Comparison of ENCODE assay signal across 2 cellular contexts in the genomic region with DNA sequence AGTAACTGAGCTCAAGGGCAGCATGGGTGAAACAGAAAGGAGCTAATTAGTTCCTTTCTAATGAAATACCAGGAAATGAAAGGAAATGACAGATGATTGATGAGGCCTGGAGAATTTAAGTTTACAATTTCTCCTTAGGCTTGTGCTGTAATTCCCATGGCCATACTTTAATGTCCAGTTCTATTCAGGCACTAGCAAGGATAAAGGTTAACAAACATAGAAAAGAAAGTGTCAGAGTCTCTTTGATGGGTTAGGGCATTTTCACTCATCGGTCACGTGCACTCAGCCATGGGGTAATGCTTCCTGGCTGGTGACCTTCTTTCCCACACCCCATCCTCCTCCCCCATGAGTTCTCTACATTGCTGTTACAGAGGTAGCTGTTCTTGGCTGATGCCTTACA.
TF ChIP-seq lines count a peak whose summit lies in the region.

No MANE protein-coding gene starts in this region.

TF ChIP-seq in liver, 16 proteins besides CTCF, POLR2A, EP300 and RAD21:
- TF ChIP-seq ZBTB33 (IDR thresholded peaks at IDR 0.05) (no peak), MAX (IDR thresholded peaks at IDR 0.05) (no peak), SP1 (IDR thresholded peaks at IDR 0.05) (peak; percentile 37), HNF4G (IDR thresholded peaks at IDR 0.05) (no peak), RXRA (IDR thresholded peaks at IDR 0.05) (peak; percentile 22 to 35), NR2F2 (IDR thresholded peaks at IDR 0.05) (no peak), FOXA2 (IDR thresholded peaks at IDR 0.05) (no peak), HNF4A (conservative IDR thresholded peaks at IDR 0.05) (peak; percentile 4 to 12), YY1 (IDR thresholded peaks at IDR 0.05) (peak; percentile 18)

TF ChIP-seq in HepG2, 621 proteins besides CTCF, POLR2A, EP300 and RAD21 (continued from another document):
- TF ChIP-seq, protein P1, sequence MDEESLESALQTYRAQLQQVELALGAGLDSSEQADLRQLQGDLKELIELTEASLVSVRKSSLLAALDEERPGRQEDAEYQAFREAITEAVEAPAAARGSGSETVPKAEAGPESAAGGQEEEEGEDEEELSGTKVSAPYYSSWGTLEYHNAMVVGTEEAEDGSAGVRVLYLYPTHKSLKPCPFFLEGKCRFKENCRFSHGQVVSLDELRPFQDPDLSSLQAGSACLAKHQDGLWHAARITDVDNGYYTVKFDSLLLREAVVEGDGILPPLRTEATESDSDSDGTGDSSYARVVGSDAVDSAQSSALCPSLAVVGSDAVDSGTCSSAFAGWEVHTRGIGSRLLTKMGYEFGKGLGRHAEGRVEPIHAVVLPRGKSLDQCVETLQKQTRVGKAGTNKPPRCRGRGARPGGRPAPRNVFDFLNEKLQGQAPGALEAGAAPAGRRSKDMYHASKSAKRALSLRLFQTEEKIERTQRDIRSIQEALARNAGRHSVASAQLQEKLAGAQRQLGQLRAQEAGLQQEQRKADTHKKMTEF (CRISPR knock-in tag; IDR thresholded peaks at IDR 0.05) = no peak
- no peak for TF ChIP-seq RERE (CRISPR knock-in tag; IDR thresholded peaks at IDR 0.05; ENCODE audit: low read depth)
- no peak for TF ChIP-seq ZBTB20 (CRISPR knock-in tag; IDR thresholded peaks at IDR 0.05; ENCODE audit: borderline replicate concordance, low read depth)
- TF ChIP-seq, protein P2, sequence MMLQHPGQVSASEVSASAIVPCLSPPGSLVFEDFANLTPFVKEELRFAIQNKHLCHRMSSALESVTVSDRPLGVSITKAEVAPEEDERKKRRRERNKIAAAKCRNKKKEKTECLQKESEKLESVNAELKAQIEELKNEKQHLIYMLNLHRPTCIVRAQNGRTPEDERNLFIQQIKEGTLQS (CRISPR knock-in tag; IDR thresholded peaks at IDR 0.05) = no peak
- TF ChIP-seq, protein P3, sequence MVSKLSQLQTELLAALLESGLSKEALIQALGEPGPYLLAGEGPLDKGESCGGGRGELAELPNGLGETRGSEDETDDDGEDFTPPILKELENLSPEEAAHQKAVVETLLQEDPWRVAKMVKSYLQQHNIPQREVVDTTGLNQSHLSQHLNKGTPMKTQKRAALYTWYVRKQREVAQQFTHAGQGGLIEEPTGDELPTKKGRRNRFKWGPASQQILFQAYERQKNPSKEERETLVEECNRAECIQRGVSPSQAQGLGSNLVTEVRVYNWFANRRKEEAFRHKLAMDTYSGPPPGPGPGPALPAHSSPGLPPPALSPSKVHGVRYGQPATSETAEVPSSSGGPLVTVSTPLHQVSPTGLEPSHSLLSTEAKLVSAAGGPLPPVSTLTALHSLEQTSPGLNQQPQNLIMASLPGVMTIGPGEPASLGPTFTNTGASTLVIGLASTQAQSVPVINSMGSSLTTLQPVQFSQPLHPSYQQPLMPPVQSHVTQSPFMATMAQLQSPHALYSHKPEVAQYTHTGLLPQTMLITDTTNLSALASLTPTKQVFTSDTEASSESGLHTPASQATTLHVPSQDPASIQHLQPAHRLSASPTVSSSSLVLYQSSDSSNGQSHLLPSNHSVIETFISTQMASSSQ (IDR thresholded peaks at IDR 0.05; ENCODE audit: low read depth) = no peak
- TF ChIP-seq, protein P3 (CRISPR knock-in tag; IDR thresholded peaks at IDR 0.05; ENCODE audit: borderline replicate concordance) = no peak
- TF ChIP-seq, protein P4, sequence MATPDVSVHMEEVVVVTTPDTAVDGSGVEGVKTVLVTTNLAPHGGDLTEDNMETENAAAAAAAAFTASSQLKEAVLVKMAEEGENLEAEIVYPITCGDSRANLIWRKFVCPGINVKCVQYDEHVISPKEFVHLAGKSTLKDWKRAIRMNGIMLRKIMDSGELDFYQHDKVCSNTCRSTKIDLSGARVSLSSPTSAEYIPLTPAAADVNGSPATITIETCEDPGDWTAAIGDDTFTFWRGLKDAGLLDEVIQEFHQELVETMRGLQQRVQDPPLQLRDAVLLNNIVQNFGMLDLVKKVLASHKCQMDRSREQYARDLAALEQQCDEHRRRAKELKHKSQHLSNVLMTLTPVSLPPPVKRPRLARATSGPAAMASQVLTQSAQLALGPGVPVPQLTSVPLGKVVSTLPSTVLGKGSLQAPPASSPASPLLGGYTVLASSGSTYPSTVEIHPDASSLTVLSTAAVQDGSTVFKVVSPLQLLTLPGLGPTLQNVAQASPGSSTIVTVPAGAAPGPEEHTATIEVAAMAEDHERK (CRISPR knock-in tag; IDR thresholded peaks at IDR 0.05; ENCODE audit: low read depth) = no peak
- TF ChIP-seq PAX8 (CRISPR knock-in tag; IDR thresholded peaks at IDR 0.05; ENCODE audit: borderline replicate concordance) = no peak
- no peak for TF ChIP-seq GZF1 (CRISPR knock-in tag; IDR thresholded peaks at IDR 0.05)
- TF ChIP-seq FUBP1 (CRISPR knock-in tag; IDR thresholded peaks at IDR 0.05; ENCODE audit: borderline replicate concordance) = no peak
